In genomic region chr6:144350176-144350575, GRCh38 we compare ENCODE assay signal across 9 cellular contexts.
A peak's percentile ranks its signal among the peaks of the same experiment; 100 is the strongest.
DNase-seq lines count a peak whose midpoint lies in the region; ATAC-seq, FAIRE-seq and TF ChIP-seq lines count a peak whose summit lies in the region.
"Had no signal": no experiment of that assay in that cellular context is flagged by ENCODE, and none has a peak within 500 bp of the region (broad histone marks: within the 10 kb centered on the region; RNA-seq: fewer than 3 reads in every experiment).

No MANE protein-coding gene starts in this region.

- H3K9me2 ChIP-seq in Loucy (replicated peaks; ENCODE audit: low read depth, low read length): no peaks in the 10 kb centered on the region

- no peak for ATAC-seq in left ventricle myocardium superior

- DNase-seq in left ventricle myocardium inferior: no peak
- DNase-seq in left ventricle myocardium superior: no peak
- DNase-seq in esophagus muscularis mucosa (ENCODE audit: extremely low spot score): no peak
- DNase-seq in uterus: no peak
- DNase-seq in HK-2 (ENCODE audit: unreplicated experiment): no peak
- DNase-seq in activated CD4-positive, alpha-beta T cell treated with anti-CD3 and anti-CD28 coated beads for 4 hours: no peak
- no peak for DNase-seq in frontal cortex (ENCODE audit: low spot score in 2 of 2)
- DNase-seq: Caco-2 had no signal

- peaks cover 90% of the 10 kb centered on the region for H3K79me2 ChIP-seq in Loucy (ENCODE audit: insufficient read depth, low read length)

- WGBS in esophagus muscularis mucosa: 41% methylated on average over 4 of the region's 4 CpGs

- H3K9ac ChIP-seq in Loucy (ENCODE audit: low read depth, low read length, poor library complexity, severe bottlenecking): peak overlapping the region; percentile 71

- H3K27ac ChIP-seq in left ventricle myocardium inferior (replicated peaks) (peak overlapping the region; percentile 63), esophagus muscularis mucosa (replicated peaks in 1 of 4) (peak overlapping the region; percentile 8 to 49 (median 22)), uterus (peak overlapping the region; percentile 64 to 66)

- peak overlapping the region; percentile 39 for H3K4me3 ChIP-seq in left ventricle myocardium inferior
- H3K4me3 ChIP-seq in Loucy (ENCODE audit: low read length, poor library complexity, severe bottlenecking): peak overlapping the region; percentile 73
- no peak overlapping the region for H3K4me3 ChIP-seq in esophagus muscularis mucosa
- H3K4me3 ChIP-seq in uterus: no peak overlapping the region

- peak overlapping the region; percentile 96 for H3K4me2 ChIP-seq in Loucy (ENCODE audit: low read depth, low read length, poor library complexity, severe bottlenecking)

- no peak for TF ChIP-seq EP300 in esophagus muscularis mucosa (IDR thresholded peaks at IDR 0.05)

- FAIRE-seq in frontal cortex (lab: Jason Lieb, UNC): no peak

- H3K27me3 ChIP-seq in left ventricle myocardium inferior (ENCODE audit: low read depth): no peaks in the 10 kb centered on the region
- H3K27me3 ChIP-seq in Loucy (ENCODE audit: insufficient read depth, low read length, poor library complexity, severe bottlenecking): no peaks in the 10 kb centered on the region
- H3K27me3 ChIP-seq in esophagus muscularis mucosa: no peaks in the 10 kb centered on the region
- H3K27me3 ChIP-seq in uterus: no peaks in the 10 kb centered on the region

- intact Hi-C loops in left ventricle myocardium inferior (cut with micrococcal nuclease): no loop called here
- intact Hi-C loops in left ventricle myocardium superior (cut with micrococcal nuclease): no loop called here
- intact Hi-C loops in esophagus muscularis mucosa (cut with DNase I): no loop called here
- intact Hi-C loops in uterus (cut with DNase I; ENCODE audit: low total_unique reads): no loop called here

- TF ChIP-seq POLR2A in esophagus muscularis mucosa (IDR thresholded peaks at IDR 0.05; ENCODE audit: low read depth) (no peak), uterus (IDR thresholded peaks at IDR 0.05) (no peak)

- H3K36me3 ChIP-seq in left ventricle myocardium inferior (no peaks in the 10 kb centered on the region), Loucy (ENCODE audit: insufficient read depth, low read length) (no peaks in the 10 kb centered on the region), esophagus muscularis mucosa (no peaks in the 10 kb centered on the region), uterus (no peaks in the 10 kb centered on the region)

- TF ChIP-seq CTCF in left ventricle myocardium inferior (IDR thresholded peaks at IDR 0.05; ENCODE audit: borderline replicate concordance) (no peak), Loucy (conservative IDR thresholded peaks at IDR 0.05; ENCODE audit: low read length) (no peak), esophagus muscularis mucosa (IDR thresholded peaks at IDR 0.05) (no peak), uterus (IDR thresholded peaks at IDR 0.05) (no peak)

- no peak overlapping the region for H2AFZ ChIP-seq in Loucy (ENCODE audit: low read length)

- peaks cover 98% of the 10 kb centered on the region for H3K4me1 ChIP-seq in left ventricle myocardium inferior
- peaks cover 80% of the 10 kb centered on the region for H3K4me1 ChIP-seq in Loucy (ENCODE audit: insufficient read depth, low read length, poor library complexity, severe bottlenecking)
- peaks cover 55 to 66% (median 59%) of the 10 kb centered on the region in 4 donors for H3K4me1 ChIP-seq in esophagus muscularis mucosa
- H3K4me1 ChIP-seq in uterus: peaks cover 0 to 12% of the 10 kb centered on the region in 2 donors

- H3F3A ChIP-seq in Loucy (ENCODE audit: low read depth): peaks cover 22% of the 10 kb centered on the region; the same call in 1 of the 2 replicates

- H3K9me3 ChIP-seq in left ventricle myocardium inferior (replicated peaks) (no peaks in the 10 kb centered on the region), Loucy (ENCODE audit: insufficient read depth, low read depth, low read length) (no peaks in the 10 kb centered on the region), esophagus muscularis mucosa (no peaks in the 10 kb centered on the region), uterus (no peaks in the 10 kb centered on the region)
- H3K9me3 ChIP-seq: Caco-2 had no signal

- peaks cover 18% of the 10 kb centered on the region for H4K20me1 ChIP-seq in Loucy (ENCODE audit: insufficient read depth, low read length, poor library complexity, severe bottlenecking)

Comparison
In these comparisons a context has a peak if more than half of its experiments do, and no peak if none do; other contexts are left out.
1. H3K4me3 ChIP-seq: peak in left ventricle myocardium inferior (single experiment) and Loucy (single experiment); none in esophagus muscularis mucosa (0 of 4) and uterus (0 of 2).
2. Peak in every context shown above with its lines, with median percentiles within 50 percentile points of each other: H3K27ac ChIP-seq.